9 cellular contexts compared by ENCODE assay signal in genomic region chr3:42880183-42880582, GRCh38. TPM values are rescaled to one million over a fixed set of nuclear protein-coding genes. Genes with fewer than 3 reads are reported as not detected.
DNase-seq lines count a peak whose midpoint lies in the region; ATAC-seq, FAIRE-seq and TF ChIP-seq lines count a peak whose summit lies in the region.
"Had no signal": no experiment of that assay in that cellular context is flagged by ENCODE, and none has a peak within 500 bp of the region (broad histone marks: within the 10 kb centered on the region; RNA-seq: fewer than 3 reads in every experiment).

No MANE protein-coding gene starts in this region.

- intact Hi-C loops in right lobe of liver (cut with DNase I) = no loop called here
- intact Hi-C loops in testis (cut with DNase I; ENCODE audit: low total_unique reads) = loop anchor here (10.0 kb wide), 2 partner anchors 45 to 105 kb away; partner anchors contain the start of gene CCDC13
- intact Hi-C loops in spleen (cut with DNase I; ENCODE audit: low total_unique reads) = loop anchor here (2.0 to 5.0 kb wide), 2 partner anchors 43 to 99 kb away; no protein-coding TSS in a partner anchor

- peaks cover 9% of the 10 kb centered on the region for H3K4me1 Mint-ChIP-seq in activated T-cell treated with anti-CD3 and anti-CD28 coated beads, Interleukin-2, amount 50 U/mL, for 72 hours (ENCODE audit: low read depth)
- no peaks in the 10 kb centered on the region for H3K4me1 Mint-ChIP-seq in astrocyte (ENCODE audit: low read depth, unreplicated experiment)

- DNase-seq in activated T-cell treated with anti-CD3 and anti-CD28 coated beads, Interleukin-2, amount 50 U/mL, for 72 hours = no peak
- DNase-seq in activated T-cell treated with anti-CD3 and anti-CD28 coated beads for 4 hours (no peak), astrocyte (ENCODE audit: low read depth) (no peak), right lobe of liver (no peak), testis (no peak), mucosa of gallbladder (ENCODE audit: low spot score) (no peak), spleen (no peak)

- peaks cover 3% of the 10 kb centered on the region for H3K27me3 Mint-ChIP-seq in activated T-cell treated with anti-CD3 and anti-CD28 coated beads, Interleukin-2, amount 50 U/mL, for 72 hours (ENCODE audit: low read depth)
- H3K27me3 Mint-ChIP-seq in astrocyte (ENCODE audit: low read depth, unreplicated experiment) = peaks cover 23% of the 10 kb centered on the region

- no peak for ATAC-seq in activated T-cell treated with anti-CD3 and anti-CD28 coated beads, Interleukin-2, amount 50 U/mL, for 72 hours (replicated peaks in 1 of 2)
- ATAC-seq in right lobe of liver (peak in 2 of 4 donors; percentile 0 to 1), HG03571 (IDR thresholded peaks at IDR 0.05; ENCODE audit: unreplicated experiment) (no peak)

- no peaks in the 10 kb centered on the region for H3K36me3 ChIP-seq in astrocyte (ENCODE audit: insufficient read depth, low read length)
- H3K36me3 ChIP-seq in right lobe of liver = no peaks in the 10 kb centered on the region
- no peaks in the 10 kb centered on the region for H3K36me3 ChIP-seq in testis (ENCODE audit: low read depth, missing control alignments)
- no peaks in the 10 kb centered on the region for H3K36me3 ChIP-seq in spleen

- H3K4me3 ChIP-seq in astrocyte (ENCODE audit: insufficient read depth, low read depth, low read length) (peak overlapping the region; percentile 58), right lobe of liver (peak overlapping the region; percentile 40 to 78 (median 64)), testis (peak overlapping the region; percentile 61 to 65), spleen (peak overlapping the region in 4 of 8 donors; percentile 45 to 77 (median 56))

- TF ChIP-seq CTCF in astrocyte (IDR thresholded peaks at IDR 0.05; ENCODE audit: insufficient read depth, low read depth, low read length) = no peak
- TF ChIP-seq CTCF in right lobe of liver (IDR thresholded peaks at IDR 0.05) = no peak
- no peak for TF ChIP-seq CTCF in testis (IDR thresholded peaks at IDR 0.05)
- TF ChIP-seq CTCF in spleen (IDR thresholded peaks at IDR 0.05 in 8 of 11, conservative IDR thresholded peaks at IDR 0.05 in 3 of 11) = no peak

- H3K27me3 ChIP-seq in astrocyte (ENCODE audit: insufficient read depth, low read length) (peaks cover 2% of the 10 kb centered on the region), right lobe of liver (no peaks in the 10 kb centered on the region), testis (no peaks in the 10 kb centered on the region), spleen (replicated peaks in 1 of 7) (no peaks in the 10 kb centered on the region)

- H3K4me1 ChIP-seq in astrocyte (ENCODE audit: insufficient read depth, low read length) = no peaks in the 10 kb centered on the region
- H3K4me1 ChIP-seq in right lobe of liver = peaks cover 0 to 30% (median 10%) of the 10 kb centered on the region in 4 donors
- H3K4me1 ChIP-seq in testis = no peaks in the 10 kb centered on the region
- peaks cover 4 to 16% (median 13%) of the 10 kb centered on the region in 6 donors for H3K4me1 ChIP-seq in spleen

- H3K9me3 Mint-ChIP-seq in activated T-cell treated with anti-CD3 and anti-CD28 coated beads, Interleukin-2, amount 50 U/mL, for 72 hours = no peaks in the 10 kb centered on the region
- H3K9me3 Mint-ChIP-seq in astrocyte (ENCODE audit: unreplicated experiment) = peaks cover 8% of the 10 kb centered on the region

- 92% methylated on average over 9 of the region's 9 CpGs for WGBS in right lobe of liver (ENCODE audit: insufficient coverage, low coverage, low lambda C conversion rate, missing lambda C conversion rate)
- 55 to 71% methylated on average over 9 of the region's 9 CpGs for WGBS in testis, 2 donors
- 84 to 93% (median 88%) methylated on average over 9 of the region's 9 CpGs for WGBS in spleen, 5 donors

- peak overlapping the region; percentile 81 to 86 for H3K4me3 Mint-ChIP-seq in activated T-cell treated with anti-CD3 and anti-CD28 coated beads, Interleukin-2, amount 50 U/mL, for 72 hours
- H3K4me3 Mint-ChIP-seq in astrocyte (ENCODE audit: unreplicated experiment) = peak overlapping the region; percentile 60

- FAIRE-seq in astrocyte (lab: Jason Lieb, UNC) = no peak
- FAIRE-seq: bronchial epithelial cell had no signal

- peak overlapping the region; percentile 75 for H3K27ac Mint-ChIP-seq in activated T-cell treated with anti-CD3 and anti-CD28 coated beads, Interleukin-2, amount 50 U/mL, for 72 hours
- no peak overlapping the region for H3K27ac Mint-ChIP-seq in astrocyte (ENCODE audit: unreplicated experiment)

- no peaks in the 10 kb centered on the region for H3K79me2 ChIP-seq in astrocyte (ENCODE audit: insufficient read depth, low read length)

- H3K9me3 ChIP-seq in astrocyte (ENCODE audit: insufficient read depth, low read depth, low read length) (no peaks in the 10 kb centered on the region), right lobe of liver (no peaks in the 10 kb centered on the region), testis (no peaks in the 10 kb centered on the region), spleen (no peaks in the 10 kb centered on the region)

- peak overlapping the region; percentile 94 for H2AFZ ChIP-seq in astrocyte (ENCODE audit: low read depth, low read length)

- no peaks in the 10 kb centered on the region for H4K20me1 ChIP-seq in astrocyte (ENCODE audit: insufficient read depth, low read length)

- no peak overlapping the region for H3K27ac ChIP-seq in astrocyte (ENCODE audit: low read depth, low read length)
- peak overlapping the region in 2 of 3 donors; percentile 74 to 88 for H3K27ac ChIP-seq in right lobe of liver
- no peak overlapping the region for H3K27ac ChIP-seq in testis
- peak overlapping the region in 2 of 8 donors; percentile 78 for H3K27ac ChIP-seq in spleen

- H3K9ac ChIP-seq in astrocyte (ENCODE audit: low read length) = peak overlapping the region; percentile 68

- TF ChIP-seq POLR2A in right lobe of liver (IDR thresholded peaks at IDR 0.05) (no peak), testis (IDR thresholded peaks at IDR 0.05) (no peak), spleen (IDR thresholded peaks at IDR 0.05) (no peak)

- peak overlapping the region; percentile 94 for H3K4me2 ChIP-seq in astrocyte (ENCODE audit: low read length)

- H3K36me3 Mint-ChIP-seq in activated T-cell treated with anti-CD3 and anti-CD28 coated beads, Interleukin-2, amount 50 U/mL, for 72 hours (ENCODE audit: insufficient read depth in 2 of 2) = no peaks in the 10 kb centered on the region
- H3K36me3 Mint-ChIP-seq in astrocyte (ENCODE audit: low read depth, unreplicated experiment) = peaks cover 3% of the 10 kb centered on the region

RNA-seq across cellular contexts. Expression of gene CYP8B1, which starts 4.5 kb away (rescaled TPM):
- total RNA-seq in activated T-cell treated with anti-CD3 and anti-CD28 coated beads, Interleukin-2, amount 50 U/mL, for 72 hours = not detected
- total RNA-seq in astrocyte = not detected in 2 replicates
- 100 to 1,000 TPM; 237 to 478 (median 308) TPM for total RNA-seq in right lobe of liver
- total RNA-seq in testis = not detected
- not detected for polyA plus RNA-seq in testis (ENCODE audit: insufficient read depth, low read depth, low replicate concordance)
- total RNA-seq in mucosa of gallbladder = 2.8 TPM
- total RNA-seq in spleen = not detected
- polyA plus RNA-seq in spleen = under 1 TPM in 1 of 3 donors, not detected in 2; 0.02 TPM
- total RNA-seq: bronchial epithelial cell had no signal

RNA-seq across cellular contexts. Expression of gene ZNF662, which starts 25.8 kb away (rescaled TPM):
- 1 to 10 TPM; 3.8 to 5.0 TPM for total RNA-seq in activated T-cell treated with anti-CD3 and anti-CD28 coated beads, Interleukin-2, amount 50 U/mL, for 72 hours
- total RNA-seq in astrocyte (0.23 and 0.53 TPM in 2 replicates), right lobe of liver (10 to 100 TPM in 1 of 6 experiments, 1 to 10 TPM in 5; 1.4 to 10.9 (median 3.3) TPM), testis (10 to 100 TPM; 19.2 to 23.5 TPM), mucosa of gallbladder (8.6 TPM), spleen (10 to 100 TPM in 1 of 7 donors, 1 to 10 TPM in 6; 2.9 to 10.4 (median 5.1) TPM)
- polyA plus RNA-seq in testis (ENCODE audit: insufficient read depth, low read depth, low replicate concordance) (11.2 TPM), spleen (1 to 10 TPM; 1.0 to 2.8 (median 2.2) TPM)

Comparison
In these comparisons a context has a peak if more than half of its experiments do, and no peak if none do; other contexts are left out.
1. H3K27ac ChIP-seq: peak in right lobe of liver (2 of 3); none in astrocyte (single experiment) and testis (0 of 2).
2. RNA of gene CYP8B1, which starts 4.5 kb away (total RNA-seq): 237 to 478 TPM in right lobe of liver; 2.8 TPM in mucosa of gallbladder (single experiment), not detected in testis, not detected in activated T-cell treated with anti-CD3 and anti-CD28 coated beads, Interleukin-2, amount 50 U/mL, for 72 hours, not detected in astrocyte and not detected in spleen; every median in the first group is over 10 times any median in the second.
3. intact Hi-C loops: an anchor here in testis (10.0 kb wide) and spleen (2.0 to 5.0 kb wide); none called in right lobe of liver.